Comparison of ENCODE assay signal across 18 cellular contexts in genomic region chr11:76184551-76184993, GRCh38. TPM values are rescaled to one million over a fixed set of nuclear protein-coding genes. Genes with fewer than 3 reads are reported as not detected.
A peak's percentile ranks its signal among the peaks of the same experiment; 100 is the strongest.
DNase-seq lines count a peak whose midpoint lies in the region; ATAC-seq, FAIRE-seq and TF ChIP-seq lines count a peak whose summit lies in the region.
"Had no signal": no experiment of that assay in that cellular context is flagged by ENCODE, and none has a peak within 500 bp of the region (broad histone marks: within the 10 kb centered on the region; RNA-seq: fewer than 3 reads in every experiment).

No MANE protein-coding gene starts in this region.

- CTCF ChIA-PET in HepG2 (lab: Yijun Ruan, JAX; ENCODE audit: low intra/inter-chr PET ratio, low total read pairs) (no interaction called here), K562 (lab: Yijun Ruan, JAX; ENCODE audit: low intra/inter-chr PET ratio) (no interaction called here)

- no peaks in the 10 kb centered on the region for H3K27me3 ChIP-seq in liver (ENCODE audit: control insufficient read depth in 4 of 4, insufficient read depth in 4 of 4, low read length in 3 of 4)
- 0 out of 5 replicates have a peak, but pooled peaks cover 0 to 5% of the 10 kb centered on the region in 2 experiments for H3K27me3 ChIP-seq in HepG2 (ENCODE audit: control insufficient read depth in 1 of 2, insufficient read depth in 2 of 2, low read length in 2 of 2)
- H3K27me3 ChIP-seq in K562 (ENCODE audit: control insufficient read depth in 2 of 2, insufficient read depth in 2 of 2, low read length in 2 of 2), result no peaks in the 10 kb centered on the region
- H3K27me3 ChIP-seq in lower lobe of right lung (ENCODE audit: low read depth), result no peaks in the 10 kb centered on the region
- H3K27me3 ChIP-seq: transverse colon had no signal

- DNase-seq in HepG2 (ENCODE audit: low spot score) (no peak), K562 (ENCODE audit: extremely low read depth in 1 of 4, low spot score in 3 of 4) (peak; percentile 48 to 68 (median 58)), lower lobe of right lung (no peak), SHP77 treated with DMSO at 0.1 percent for 48 hours (lab: John Stamatoyannopoulos, UW) (no peak), GM13977 (ENCODE audit: low spot score) (no peak)
- DNase-seq: activated CD4-positive, alpha-beta T cell treated with anti-CD3 and anti-CD28 coated beads for 48 hours; activated T-cell treated with anti-CD3 and anti-CD28 coated beads, Interleukin-2, amount 50 U/mL, for 72 hours; DMS53; NCI-H2081; occipital lobe; T-cell; transverse colon had no signal

- 62% methylated on average over 7 of the region's 7 CpGs for WGBS in liver
- WGBS in HepG2 (ENCODE audit: low lambda C conversion rate), result 21% methylated on average over 3 of the region's 7 CpGs
- 10% methylated on average over 5 of the region's 7 CpGs for WGBS in K562 (ENCODE audit: insufficient coverage, low coverage, missing lambda C conversion rate)

- ATAC-seq in HepG2, result no peak
- peak; percentile 75 for ATAC-seq in K562
- ATAC-seq in lower lobe of right lung, result no peak
- ATAC-seq in GM18907 (IDR thresholded peaks at IDR 0.05; ENCODE audit: unreplicated experiment), result no peak
- no peak for ATAC-seq in GM18858 (IDR thresholded peaks at IDR 0.05; ENCODE audit: unreplicated experiment)
- ATAC-seq: activated T-cell treated with anti-CD3 and anti-CD28 coated beads, Interleukin-2, amount 50 U/mL, for 72 hours; GM12878; T-cell had no signal

- H3K27ac ChIP-seq in liver (ENCODE audit: low read depth in 1 of 2, low read length in 2 of 2) (no peak overlapping the region), HepG2 (ENCODE audit: extremely low read length, insufficient read depth, low read length) (no peak overlapping the region), K562 (ENCODE audit: extremely low read depth, low read depth, low read length) (no peak overlapping the region; the same call in 2 of the 3 replicates), lower lobe of right lung (peak overlapping the region; percentile 69)
- H3K27ac ChIP-seq: KMS-11, transverse colon had no signal

- TF ChIP-seq EP300 in HepG2 (IDR thresholded peaks at IDR 0.05; ENCODE audit: low read depth in 2 of 2, low read length in 2 of 2) (no peak), HepG2 (CRISPR knock-in tag; IDR thresholded peaks at IDR 0.05; ENCODE audit: borderline replicate concordance) (no peak), K562 (IDR thresholded peaks at IDR 0.05; ENCODE audit: low read length) (no peak; the same call in 1 of the 2 replicates)

- in situ Hi-C loops in HepG2 (cut with HindIII; ENCODE audit: extremely low pct_ligation_motif_present, low pct_unique_long_range_greater_than_20kb) (no loop called here), K562 (cut with MboI) (no loop called here), GM13977 (cut with MboI; ENCODE audit: low pct_unique_long_range_greater_than_20kb, low sequenced_read_pairs, unreplicated experiment) (no loop called here)

- H3K36me3 ChIP-seq in liver (ENCODE audit: control insufficient read depth in 4 of 4, insufficient read depth in 3 of 4, low read depth in 1 of 4, low read length in 3 of 4) (peaks cover 0 to 10% (median 4%) of the 10 kb centered on the region in 4 donors), HepG2 (replicated peaks in 1 of 2; ENCODE audit: control insufficient read depth in 1 of 2, insufficient read depth in 2 of 2, low read length in 2 of 2) (no peaks in the 10 kb centered on the region), K562 (ENCODE audit: control insufficient read depth, insufficient read depth, low read length) (no peaks in the 10 kb centered on the region), lower lobe of right lung (no peaks in the 10 kb centered on the region)
- H3K36me3 ChIP-seq: transverse colon had no signal

- no peaks in the 10 kb centered on the region for H3K9me3 ChIP-seq in liver (ENCODE audit: control insufficient read depth in 4 of 4, low read length in 3 of 4)
- H3K9me3 ChIP-seq in HepG2 (ENCODE audit: low read length), result no peaks in the 10 kb centered on the region
- no peaks in the 10 kb centered on the region for H3K9me3 ChIP-seq in K562 (replicated peaks; ENCODE audit: control insufficient read depth, insufficient read depth, low read depth, low read length)
- H3K9me3 ChIP-seq in lower lobe of right lung, result no peaks in the 10 kb centered on the region
- H3K9me3 ChIP-seq: transverse colon had no signal

- H3K79me2 ChIP-seq in HepG2 (ENCODE audit: insufficient read depth, low read length) (no peaks in the 10 kb centered on the region), K562 (ENCODE audit: control insufficient read depth, insufficient read depth, low read length) (no peaks in the 10 kb centered on the region)

- H3K9ac ChIP-seq in liver (ENCODE audit: low read depth in 1 of 2, low read length in 2 of 2) (no peak overlapping the region), HepG2 (ENCODE audit: insufficient read depth, low read depth, low read length) (no peak overlapping the region), K562 (ENCODE audit: insufficient read depth in 1 of 2, low read depth in 2 of 2, low read length in 2 of 2) (peak overlapping the region; percentile 4 to 83; a peak in 3 of 4 replicates)
- H3K9ac ChIP-seq: KMS-11 had no signal

- no peak overlapping the region for H3K4me3 ChIP-seq in liver (ENCODE audit: low read depth in 1 of 3, low read length in 3 of 3)
- no peak overlapping the region for H3K4me3 ChIP-seq in HepG2 (replicated peaks in 1 of 3; ENCODE audit: insufficient read depth in 1 of 3, low read depth in 2 of 3, low read length in 3 of 3)
- H3K4me3 ChIP-seq in K562, result no peak overlapping the region
- no peak overlapping the region for H3K4me3 ChIP-seq in lower lobe of right lung
- H3K4me3 ChIP-seq: GM12878, transverse colon had no signal

- intact Hi-C loops in HepG2 (cut with micrococcal nuclease; ENCODE audit: unreplicated experiment), result no loop called here
- intact Hi-C loops in K562 (cut with micrococcal nuclease), result no loop called here
- intact Hi-C loops in lower lobe of right lung (cut with DNase I), result no loop called here

- BruUV-seq in HepG2 (replicated peaks; lab: Mats Ljungman, UMichigan), result no TSS peak
- no TSS peak for BruUV-seq in K562 (replicated peaks; lab: Mats Ljungman, UMichigan)

- TF ChIP-seq POLR2A in HepG2 (IDR thresholded peaks at IDR 0.05; ENCODE audit: insufficient read depth in 1 of 2, low read depth in 2 of 2, low read length in 2 of 2) (no peak), K562 (conservative IDR thresholded peaks at IDR 0.05) (no peak)

- no peaks in the 10 kb centered on the region for H3K9me1 ChIP-seq in K562 (ENCODE audit: control insufficient read depth, insufficient read depth, low read length)

- TF ChIP-seq CTCF in liver (IDR thresholded peaks at IDR 0.05; ENCODE audit: low read depth, low read length, missing input control) (no peak), HepG2 (CRISPR knock-in tag; IDR thresholded peaks at IDR 0.05) (no peak), K562 (IDR thresholded peaks at IDR 0.05 in 2 of 3, conservative IDR thresholded peaks at IDR 0.05 in 1 of 3; ENCODE audit: insufficient read depth in 2 of 3, low read depth in 1 of 3, low read length in 3 of 3) (no peak), lower lobe of right lung (IDR thresholded peaks at IDR 0.05) (no peak), GM13977 (IDR thresholded peaks at IDR 0.05; ENCODE audit: extremely low read depth, insufficient read depth, missing control alignments) (no peak)

- FAIRE-seq in HepG2 (lab: Jason Lieb, UNC) (no peak), K562 (lab: Jason Lieb, UNC) (peak; percentile 48)
- FAIRE-seq: astrocyte, GM12878 had no signal

- no peak overlapping the region for H2AFZ ChIP-seq in HepG2 (ENCODE audit: low read length)
- peak overlapping the region; percentile 66 for H2AFZ ChIP-seq in K562 (ENCODE audit: low read depth, low read length)

- TF ChIP-seq RAD21 in liver (IDR thresholded peaks at IDR 0.05) (no peak), HepG2 (CRISPR knock-in tag; IDR thresholded peaks at IDR 0.05) (no peak), K562 (CRISPR knock-in tag; conservative IDR thresholded peaks at IDR 0.05 in 1 of 2, IDR thresholded peaks at IDR 0.05 in 1 of 2) (no peak)

- no peaks in the 10 kb centered on the region for H4K20me1 ChIP-seq in HepG2 (ENCODE audit: insufficient read depth, low read length)
- peaks cover 2% of the 10 kb centered on the region; the same call in 1 of the 2 replicates for H4K20me1 ChIP-seq in K562 (replicated peaks; ENCODE audit: control insufficient read depth, insufficient read depth, low read length)

- H3K4me2 ChIP-seq in HepG2 (ENCODE audit: low read depth, low read length) (no peak overlapping the region), K562 (ENCODE audit: insufficient read depth, low read length) (peak overlapping the region; percentile 41; the same call in 1 of the 2 replicates)
- H3K4me2 ChIP-seq: KMS-11 had no signal

- H3K4me1 ChIP-seq in liver (ENCODE audit: control insufficient read depth in 4 of 4, insufficient read depth in 4 of 4, low read length in 3 of 4), result peaks cover 0 to 3% (median 0%) of the 10 kb centered on the region in 4 donors
- H3K4me1 ChIP-seq in HepG2 (ENCODE audit: insufficient read depth, low read length), result peaks cover 19% of the 10 kb centered on the region
- peaks cover 27 to 50% of the 10 kb centered on the region in 2 experiments for H3K4me1 ChIP-seq in K562 (replicated peaks in 1 of 2; ENCODE audit: control insufficient read depth in 2 of 2, insufficient read depth in 2 of 2, low read length in 2 of 2)
- H3K4me1 ChIP-seq in lower lobe of right lung, result peaks cover 29% of the 10 kb centered on the region

- POLR2A ChIA-PET in HepG2 (lab: Yijun Ruan, JAX), result no interaction called here
- POLR2A ChIA-PET in K562 (lab: Yijun Ruan, JAX), result interaction anchor here (0.6 to 1.0 kb wide), 6 partner anchors 9 to 782 kb away, joined by 3 to 9 read pairs (median 4); no protein-coding TSS in a partner anchor

RNA-seq across cellular contexts. Expression of gene WNT11, which starts 21.7 kb away (rescaled TPM):
- total RNA-seq in liver (1 to 10 TPM; 1.1 to 4.8 TPM), HepG2 (2016; rRNA removed; fragmentation: Illumina TruSeq; extraction: Trizol) (0.66 TPM in 1 of 2 replicates, not detected in the other), K562 (2014; rRNA removed) (not detected in 2 replicates), K562 (2014; rRNA removed; fragmentation: Illumina TruSeq; extraction: Trizol) (not detected in 2 replicates), K562 (2015; rRNA removed; fragmentation: Illumina TruSeq; extraction: Trizol) (not detected in 2 replicates), K562 (2021) (0.09 TPM in 1 of 2 replicates, not detected in the other), lower lobe of right lung (9.2 TPM)
- polyA plus RNA-seq in liver (1 to 10 TPM; 1.3 to 3.7 TPM), HepG2 (2011; rRNA removed) (0.34 and 0.42 TPM in 2 replicates), K562 (2011; rRNA removed) (0.20 and 0.51 TPM in 2 replicates), K562 (2014; fragmentation: Illumina TruSeq; extraction: Trizol) (0.12 TPM in 1 of 2 replicates, not detected in the other), K562 (2014; fragmentation: Nextera tagmentation; extraction: Ambion mirVana) (under 1 TPM in 1 of 2 experiments, not detected in 1; 0.03 TPM), K562 (2014; rRNA removed) (0.05 TPM in 1 of 2 replicates, not detected in the other)
- total RNA-seq in HepG2 (2016; cell fraction: cytosol; rRNA removed; fragmentation: Illumina TruSeq; extraction: Trizol; ENCODE audit: low read depth), result 0.51 TPM in 1 of 2 replicates, not detected in the other
- total RNA-seq in HepG2 (2016; cell fraction: insoluble cytoplasmic fraction; rRNA removed; fragmentation: Illumina TruSeq; extraction: Trizol), result 0.18 and 0.71 TPM in 2 replicates
- 0.21 and 0.25 TPM in 2 replicates for total RNA-seq in HepG2 (2016; cell fraction: membrane; rRNA removed; fragmentation: Illumina TruSeq; extraction: Trizol)
- total RNA-seq in HepG2 (2016; cell fraction: nucleus; rRNA removed; fragmentation: Illumina TruSeq; extraction: Trizol), result 0.50 and 0.69 TPM in 2 replicates
- polyA plus RNA-seq in HepG2 (2011; cell fraction: cytosol; rRNA removed), result 0.44 and 0.47 TPM in 2 replicates
- polyA plus RNA-seq in HepG2 (2011; cell fraction: nucleus; rRNA removed), result 0.74 and 1.2 TPM in 2 replicates
- 0.16 and 0.33 TPM in 2 replicates for polyA plus RNA-seq in HepG2 (2012)
- polyA plus RNA-seq in HepG2 (2016; cell fraction: cytosol; fragmentation: Illumina TruSeq; extraction: Trizol; ENCODE audit: low read depth), result 0.09 and 0.11 TPM in 2 replicates
- 0.16 and 0.44 TPM in 2 replicates for polyA plus RNA-seq in HepG2 (2016; cell fraction: insoluble cytoplasmic fraction; fragmentation: Illumina TruSeq; extraction: Trizol; ENCODE audit: low read depth)
- polyA plus RNA-seq in HepG2 (2016; cell fraction: membrane; fragmentation: Illumina TruSeq; extraction: Trizol; ENCODE audit: low read depth), result not detected in 2 replicates
- 0.95 and 1.1 TPM in 2 replicates for polyA plus RNA-seq in HepG2 (2016; cell fraction: nucleus; fragmentation: Illumina TruSeq; extraction: Trizol; ENCODE audit: insufficient read depth, low read depth)
- polyA minus RNA-seq in HepG2 (2011; rRNA and poly(A)+ RNA removed; ENCODE audit: low replicate concordance), result 1.5 and 1.6 TPM in 2 replicates
- 1.7 TPM in 1 of 2 replicates, not detected in the other for polyA minus RNA-seq in HepG2 (2011; cell fraction: cytosol; rRNA and poly(A)+ RNA removed)
- polyA minus RNA-seq in HepG2 (2011; cell fraction: nucleus; rRNA and poly(A)+ RNA removed), result not detected in 2 replicates
- total RNA-seq in K562 (2011; cell fraction: chromatin; rRNA removed; ENCODE audit: low replicate concordance), result 0.28 and 0.58 TPM in 2 replicates
- 0.33 and 1.1 TPM in 2 replicates for total RNA-seq in K562 (2011; cell fraction: nucleolus; rRNA removed)
- 0.37 and 0.53 TPM in 2 replicates for total RNA-seq in K562 (2011; cell fraction: nucleoplasm; rRNA removed)
- 0.69 and 1.4 TPM in 2 replicates for polyA plus RNA-seq in K562 (2011; cell fraction: cytosol; rRNA removed)
- polyA plus RNA-seq in K562 (2011; cell fraction: nucleus; rRNA removed), result 0.37 and 0.65 TPM in 2 replicates
- polyA plus RNA-seq in K562 (2012), result 0.22 and 0.37 TPM in 2 replicates
- polyA minus RNA-seq in K562 (2011; rRNA and poly(A)+ RNA removed), result 0.28 TPM in 1 of 2 replicates, not detected in the other
- 1.8 TPM in 1 of 2 replicates, not detected in the other for polyA minus RNA-seq in K562 (2011; cell fraction: cytosol; rRNA and poly(A)+ RNA removed)
- polyA minus RNA-seq in K562 (2011; cell fraction: nucleus; rRNA and poly(A)+ RNA removed), result 0.56 TPM in 1 of 2 replicates, not detected in the other
- total RNA-seq: GM12878 had no signal

Comparison
In these comparisons a context has a peak if more than half of its experiments do, and no peak if none do; other contexts are left out.
1. H3K9ac ChIP-seq: peak in K562 (2 of 2); none in liver (0 of 2) and HepG2 (single experiment).
2. DNase-seq: peak in K562 (4 of 4); none in HepG2 (single experiment), lower lobe of right lung (single experiment), SHP77 treated with DMSO at 0.1 percent for 48 hours (single experiment) and GM13977 (single experiment).